ENCODE assay signal across 1 cellular context in genomic region chr19:1952635-1953034, GRCh38.
TF ChIP-seq lines count a peak whose summit lies in the region.

No MANE protein-coding gene starts in this region.

TF ChIP-seq in IMR-90, 13 proteins besides CTCF, POLR2A, EP300 and RAD21:
- no peak for TF ChIP-seq RCOR1 (IDR thresholded peaks at IDR 0.05; ENCODE audit: insufficient replicate concordance, low read length)
- TF ChIP-seq FOS (IDR thresholded peaks at IDR 0.05; ENCODE audit: low read depth, low read length), result no peak
- no peak for TF ChIP-seq BHLHE40 (IDR thresholded peaks at IDR 0.05; ENCODE audit: low read depth, low read length)
- TF ChIP-seq SMC3 (IDR thresholded peaks at IDR 0.05; ENCODE audit: low read depth, low read length), result no peak
- TF ChIP-seq MXI1 (IDR thresholded peaks at IDR 0.05; ENCODE audit: borderline replicate concordance, low read depth, low read length), result no peak
- TF ChIP-seq, protein P1, sequence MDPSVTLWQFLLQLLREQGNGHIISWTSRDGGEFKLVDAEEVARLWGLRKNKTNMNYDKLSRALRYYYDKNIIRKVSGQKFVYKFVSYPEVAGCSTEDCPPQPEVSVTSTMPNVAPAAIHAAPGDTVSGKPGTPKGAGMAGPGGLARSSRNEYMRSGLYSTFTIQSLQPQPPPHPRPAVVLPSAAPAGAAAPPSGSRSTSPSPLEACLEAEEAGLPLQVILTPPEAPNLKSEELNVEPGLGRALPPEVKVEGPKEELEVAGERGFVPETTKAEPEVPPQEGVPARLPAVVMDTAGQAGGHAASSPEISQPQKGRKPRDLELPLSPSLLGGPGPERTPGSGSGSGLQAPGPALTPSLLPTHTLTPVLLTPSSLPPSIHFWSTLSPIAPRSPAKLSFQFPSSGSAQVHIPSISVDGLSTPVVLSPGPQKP (IDR thresholded peaks at IDR 0.05; ENCODE audit: borderline replicate concordance, low read depth, low read length), result no peak
- no peak for TF ChIP-seq RFX5 (IDR thresholded peaks at IDR 0.05; ENCODE audit: low read depth, low read length)
- TF ChIP-seq, protein P2, sequence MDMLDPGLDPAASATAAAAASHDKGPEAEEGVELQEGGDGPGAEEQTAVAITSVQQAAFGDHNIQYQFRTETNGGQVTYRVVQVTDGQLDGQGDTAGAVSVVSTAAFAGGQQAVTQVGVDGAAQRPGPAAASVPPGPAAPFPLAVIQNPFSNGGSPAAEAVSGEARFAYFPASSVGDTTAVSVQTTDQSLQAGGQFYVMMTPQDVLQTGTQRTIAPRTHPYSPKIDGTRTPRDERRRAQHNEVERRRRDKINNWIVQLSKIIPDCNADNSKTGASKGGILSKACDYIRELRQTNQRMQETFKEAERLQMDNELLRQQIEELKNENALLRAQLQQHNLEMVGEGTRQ (IDR thresholded peaks at IDR 0.05; ENCODE audit: low read depth, low read length), result no peak
- no peak for TF ChIP-seq CHD1 (IDR thresholded peaks at IDR 0.05; ENCODE audit: low read depth, low read length)
- no peak for TF ChIP-seq NFE2L2 (IDR thresholded peaks at IDR 0.05; ENCODE audit: low read depth, low read length)
